Comparison of ENCODE assay signal across 11 cellular contexts in the genomic region with DNA sequence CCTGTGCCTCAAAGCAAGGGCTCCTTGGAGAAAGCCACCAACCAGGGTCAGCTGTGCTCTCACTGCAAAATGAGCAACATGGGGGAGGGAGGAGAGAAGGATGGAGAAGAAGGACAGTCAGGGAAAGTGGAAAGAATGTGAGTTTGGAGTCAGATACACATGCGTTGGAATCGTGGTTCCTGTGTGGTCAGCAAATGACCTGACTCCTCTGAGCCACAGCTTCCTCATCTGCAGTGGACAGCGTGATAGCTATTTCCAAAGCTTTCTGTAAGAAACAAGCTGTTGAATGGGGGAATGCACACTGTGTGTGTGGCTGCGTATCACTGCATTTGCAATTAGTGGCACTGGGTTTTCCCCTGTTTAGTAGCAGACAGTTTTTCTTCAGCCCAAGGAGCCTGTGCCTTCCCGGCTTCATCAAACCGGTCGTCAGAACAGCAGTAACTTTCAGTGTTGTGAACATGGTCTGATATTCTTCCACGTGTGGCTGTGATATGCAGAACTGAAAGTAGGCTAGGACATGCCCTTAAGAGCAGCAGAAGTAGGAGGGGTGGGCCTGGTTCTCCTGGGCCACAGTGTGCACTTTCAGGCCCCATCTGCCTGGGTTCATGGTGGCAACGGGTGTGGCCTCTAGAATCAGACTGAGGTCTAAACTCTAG.
DNase-seq lines count a peak whose midpoint lies in the region; ATAC-seq, FAIRE-seq and TF ChIP-seq lines count a peak whose summit lies in the region.
"Had no signal": no experiment of that assay in that cellular context is flagged by ENCODE, and none has a peak within 500 bp of the region (broad histone marks: within the 10 kb centered on the region; RNA-seq: fewer than 3 reads in every experiment).

No MANE protein-coding gene starts in this region.

- peak; percentile 96 for ATAC-seq in GM18873 (IDR thresholded peaks at IDR 0.05; ENCODE audit: low FRiP score, unreplicated experiment)
- ATAC-seq in GM23338: no peak
- ATAC-seq in mucosa of descending colon: peak; percentile 75
- ATAC-seq: HCT116 had no signal

- intact Hi-C loops in mucosa of descending colon (cut with DNase I, micrococcal nuclease): no loop called here

- H3F3A ChIP-seq in GM23338 (replicated peaks; ENCODE audit: low read depth): no peaks in the 10 kb centered on the region

- H3K4me3 ChIP-seq in GM23338 (no peak overlapping the region), mucosa of descending colon (no peak overlapping the region)
- H3K4me3 ChIP-seq: adrenal gland had no signal

- H3K27me3 Mint-ChIP-seq in GM23338 (ENCODE audit: insufficient read depth, low read depth, poor library complexity) (peaks cover 1% of the 10 kb centered on the region), IgD-negative memory B cell (no peaks in the 10 kb centered on the region)

- DNase-seq in GM23338 (ENCODE audit: low spot score) (no peak), mucosa of descending colon (peak in 1 of 3 donors; percentile 12), NCI-H146 (lab: John Stamatoyannopoulos, UW) (no peak), DMS114 treated with DMSO at 0.1 percent for 48 hours (lab: John Stamatoyannopoulos, UW; ENCODE audit: unreplicated experiment) (no peak), NCI-H69 (lab: John Stamatoyannopoulos, UW) (no peak), frontal cortex (ENCODE audit: low spot score in 2 of 2) (no peak)
- DNase-seq: SHP77 treated with DMSO at 0.1 percent for 48 hours had no signal

- no peaks in the 10 kb centered on the region for H3K27me3 ChIP-seq in GM23338 (ENCODE audit: insufficient read depth)
- H3K27me3 ChIP-seq: adrenal gland had no signal

- H3K4me1 ChIP-seq in GM23338 (ENCODE audit: insufficient read depth): peaks cover 2% of the 10 kb centered on the region; the same call in 1 of the 2 replicates
- no peaks in the 10 kb centered on the region for H3K4me1 ChIP-seq in mucosa of descending colon (ENCODE audit: low read depth)
- H3K4me1 ChIP-seq: adrenal gland had no signal

- no peak overlapping the region for H3K4me2 ChIP-seq in GM23338

- H3K4me1 Mint-ChIP-seq in GM23338 (peaks cover 6% of the 10 kb centered on the region), IgD-negative memory B cell (peaks cover 27 to 29% (median 29%) of the 10 kb centered on the region in 3 donors)

- no peaks in the 10 kb centered on the region for H3K79me2 ChIP-seq in GM23338 (replicated peaks; ENCODE audit: insufficient read depth)

- no peaks in the 10 kb centered on the region for H3K36me3 ChIP-seq in GM23338 (ENCODE audit: insufficient read depth)
- H3K36me3 ChIP-seq in mucosa of descending colon (ENCODE audit: low read depth): no peaks in the 10 kb centered on the region
- H3K36me3 ChIP-seq: adrenal gland had no signal

- TF ChIP-seq CTCF in GM23338 (conservative IDR thresholded peaks at IDR 0.05; ENCODE audit: low read depth in 2 of 2) (no peak), mucosa of descending colon (IDR thresholded peaks at IDR 0.05) (no peak)

- no peaks in the 10 kb centered on the region for H3K9me3 ChIP-seq in mucosa of descending colon
- H3K9me3 ChIP-seq: adrenal gland had no signal

- no peaks in the 10 kb centered on the region for H3K9me3 Mint-ChIP-seq in GM23338
- no peaks in the 10 kb centered on the region for H3K9me3 Mint-ChIP-seq in IgD-negative memory B cell

- FAIRE-seq in frontal cortex (lab: Jason Lieb, UNC): no peak

- no peak overlapping the region for H3K4me3 Mint-ChIP-seq in GM23338
- H3K4me3 Mint-ChIP-seq in IgD-negative memory B cell: peak overlapping the region in 2 of 4 donors; percentile 63 to 82

- no peak overlapping the region for H3K27ac Mint-ChIP-seq in GM23338
- peak overlapping the region; percentile 2 to 69 (median 56) for H3K27ac Mint-ChIP-seq in IgD-negative memory B cell

- no peaks in the 10 kb centered on the region for H3K36me3 Mint-ChIP-seq in GM23338 (ENCODE audit: low read depth)
- peaks cover 1% of the 10 kb centered on the region for H3K36me3 Mint-ChIP-seq in IgD-negative memory B cell

- H2AFZ ChIP-seq in GM23338: peak overlapping the region; percentile 38; the same call in 1 of the 2 replicates

- H3K9me2 ChIP-seq in GM23338 (ENCODE audit: insufficient read depth): no peaks in the 10 kb centered on the region

- H4K20me1 ChIP-seq in GM23338 (replicated peaks; ENCODE audit: insufficient read depth): no peaks in the 10 kb centered on the region

- no peak overlapping the region for H3K27ac ChIP-seq in GM23338 (ENCODE audit: low read depth)

TF ChIP-seq in GM23338, 12 proteins besides CTCF, POLR2A, EP300 and RAD21:
- TF ChIP-seq NANOG (IDR thresholded peaks at IDR 0.05; ENCODE audit: borderline replicate concordance) (no peak), JUNB (IDR thresholded peaks at IDR 0.05; ENCODE audit: unreplicated experiment) (no peak), EZH2 (IDR thresholded peaks at IDR 0.05; ENCODE audit: low read depth, unreplicated experiment) (no peak), CREB1 (CRISPR knock-in tag; IDR thresholded peaks at IDR 0.05; ENCODE audit: low read depth) (no peak)
- TF ChIP-seq, protein P1, sequence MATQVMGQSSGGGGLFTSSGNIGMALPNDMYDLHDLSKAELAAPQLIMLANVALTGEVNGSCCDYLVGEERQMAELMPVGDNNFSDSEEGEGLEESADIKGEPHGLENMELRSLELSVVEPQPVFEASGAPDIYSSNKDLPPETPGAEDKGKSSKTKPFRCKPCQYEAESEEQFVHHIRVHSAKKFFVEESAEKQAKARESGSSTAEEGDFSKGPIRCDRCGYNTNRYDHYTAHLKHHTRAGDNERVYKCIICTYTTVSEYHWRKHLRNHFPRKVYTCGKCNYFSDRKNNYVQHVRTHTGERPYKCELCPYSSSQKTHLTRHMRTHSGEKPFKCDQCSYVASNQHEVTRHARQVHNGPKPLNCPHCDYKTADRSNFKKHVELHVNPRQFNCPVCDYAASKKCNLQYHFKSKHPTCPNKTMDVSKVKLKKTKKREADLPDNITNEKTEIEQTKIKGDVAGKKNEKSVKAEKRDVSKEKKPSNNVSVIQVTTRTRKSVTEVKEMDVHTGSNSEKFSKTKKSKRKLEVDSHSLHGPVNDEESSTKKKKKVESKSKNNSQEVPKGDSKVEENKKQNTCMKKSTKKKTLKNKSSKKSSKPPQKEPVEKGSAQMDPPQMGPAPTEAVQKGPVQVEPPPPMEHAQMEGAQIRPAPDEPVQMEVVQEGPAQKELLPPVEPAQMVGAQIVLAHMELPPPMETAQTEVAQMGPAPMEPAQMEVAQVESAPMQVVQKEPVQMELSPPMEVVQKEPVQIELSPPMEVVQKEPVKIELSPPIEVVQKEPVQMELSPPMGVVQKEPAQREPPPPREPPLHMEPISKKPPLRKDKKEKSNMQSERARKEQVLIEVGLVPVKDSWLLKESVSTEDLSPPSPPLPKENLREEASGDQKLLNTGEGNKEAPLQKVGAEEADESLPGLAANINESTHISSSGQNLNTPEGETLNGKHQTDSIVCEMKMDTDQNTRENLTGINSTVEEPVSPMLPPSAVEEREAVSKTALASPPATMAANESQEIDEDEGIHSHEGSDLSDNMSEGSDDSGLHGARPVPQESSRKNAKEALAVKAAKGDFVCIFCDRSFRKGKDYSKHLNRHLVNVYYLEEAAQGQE (IDR thresholded peaks at IDR 0.05; ENCODE audit: unreplicated experiment): no peak
